Comparison of ENCODE assay signal across 8 cellular contexts in genomic region chr17:42193216-42194132, GRCh38. TPM values are rescaled to one million over a fixed set of nuclear protein-coding genes. Genes with fewer than 3 reads are reported as not detected.
DNase-seq lines count a peak whose midpoint lies in the region; ATAC-seq, FAIRE-seq and TF ChIP-seq lines count a peak whose summit lies in the region.

No MANE protein-coding gene starts in this region.

- H3K9me2 ChIP-seq in Karpas-422 (replicated peaks; ENCODE audit: insufficient read depth, low read length) = no peaks in the 10 kb centered on the region

- H3K27me3 ChIP-seq in BJ (ENCODE audit: control insufficient read depth, insufficient read depth, low read length) = no peaks in the 10 kb centered on the region
- no peaks in the 10 kb centered on the region for H3K27me3 ChIP-seq in Karpas-422 (ENCODE audit: low read length)

- H3K36me3 Mint-ChIP-seq in dendritic cell treated with granulocyte-macrophage colony-stimulating factor and Interleukin-4, amounts not matched to agents 40 ng/mL and 50 ng/mL, for 4 days (ENCODE audit: low read depth) = peaks cover 50% of the 10 kb centered on the region
- H3K36me3 Mint-ChIP-seq in nephron (ENCODE audit: low read depth) = no peaks in the 10 kb centered on the region

- POLR2A ChIA-PET in BJ (lab: Charles Lee) = no interaction called here

- TF ChIP-seq POLR2A in GM12892 (IDR thresholded peaks at IDR 0.05; ENCODE audit: low read depth, low read length) = no peak

- peak overlapping the region; percentile 99 for H3K27ac Mint-ChIP-seq in dendritic cell treated with granulocyte-macrophage colony-stimulating factor and Interleukin-4, amounts not matched to agents 40 ng/mL and 50 ng/mL, for 4 days
- H3K27ac Mint-ChIP-seq in nephron = peak overlapping the region in 2 of 3 experiments; percentile 57 to 77

- intact Hi-C loops in dendritic cell treated with granulocyte-macrophage colony-stimulating factor and Interleukin-4, amounts not matched to agents 40 ng/mL and 50 ng/mL, for 4 days (cut with micrococcal nuclease) = no loop called here

- H3K36me3 ChIP-seq in BJ (ENCODE audit: control insufficient read depth, insufficient read depth, low read length) (no peaks in the 10 kb centered on the region), Karpas-422 (ENCODE audit: insufficient read depth, low read length) (no peaks in the 10 kb centered on the region)

- peaks cover 55% of the 10 kb centered on the region for H3K4me1 Mint-ChIP-seq in dendritic cell treated with granulocyte-macrophage colony-stimulating factor and Interleukin-4, amounts not matched to agents 40 ng/mL and 50 ng/mL, for 4 days (ENCODE audit: low read depth)
- peaks cover 10% of the 10 kb centered on the region for H3K4me1 Mint-ChIP-seq in nephron

- no peaks in the 10 kb centered on the region for H4K20me1 ChIP-seq in Karpas-422 (ENCODE audit: insufficient read depth, low read depth, low read length)

- ATAC-seq in HG02938 (IDR thresholded peaks at IDR 0.05; ENCODE audit: unreplicated experiment) = no peak

- H3K9me3 ChIP-seq in Karpas-422 (ENCODE audit: low read length) = no peaks in the 10 kb centered on the region

- H3K9ac ChIP-seq in Karpas-422 (ENCODE audit: low read length) = peak overlapping the region; percentile 75

- 0 out of 2 replicates have a peak overlapping the region, but pooled peaks have one; percentile 16 for H3K27ac ChIP-seq in Karpas-422 (ENCODE audit: low read length)

- H3K9me3 Mint-ChIP-seq in dendritic cell treated with granulocyte-macrophage colony-stimulating factor and Interleukin-4, amounts not matched to agents 40 ng/mL and 50 ng/mL, for 4 days = no peaks in the 10 kb centered on the region
- H3K9me3 Mint-ChIP-seq in nephron = no peaks in the 10 kb centered on the region

- H3K4me3 ChIP-seq in BJ (ENCODE audit: low read depth, low read length) (peak overlapping the region; percentile 65), Karpas-422 (ENCODE audit: low read length) (peak overlapping the region; percentile 70)

- no peaks in the 10 kb centered on the region for H3K79me2 ChIP-seq in Karpas-422 (ENCODE audit: low read length)

- H3K4me2 ChIP-seq in Karpas-422 (ENCODE audit: low read depth, low read length, poor library complexity, severe bottlenecking) = peak overlapping the region; percentile 74

- H3K27me3 Mint-ChIP-seq in dendritic cell treated with granulocyte-macrophage colony-stimulating factor and Interleukin-4, amounts not matched to agents 40 ng/mL and 50 ng/mL, for 4 days = no peaks in the 10 kb centered on the region
- H3K27me3 Mint-ChIP-seq in nephron (ENCODE audit: low read depth) = no peaks in the 10 kb centered on the region

- peak overlapping the region; percentile 93 for H3K4me3 Mint-ChIP-seq in dendritic cell treated with granulocyte-macrophage colony-stimulating factor and Interleukin-4, amounts not matched to agents 40 ng/mL and 50 ng/mL, for 4 days
- H3K4me3 Mint-ChIP-seq in nephron = peak overlapping the region; percentile 85 to 94 (median 93)

- CTCF ChIA-PET in BJ (lab: Yijun Ruan, JAX) = interaction anchor here (1.7 to 3.8 kb wide), 2 partner anchors 9 to 29 kb away, joined by 7 to 35 read pairs; partner anchors contain the start of gene HCRT

- DNase-seq in BJ (ENCODE audit: low read depth) = no peak
- peak; percentile 58 for DNase-seq in Karpas-422
- no peak for DNase-seq in NCI-H146 treated with DMSO at 0.1 percent for 48 hours (lab: John Stamatoyannopoulos, UW; ENCODE audit: unreplicated experiment)
- no peak for DNase-seq in activated CD8-positive, alpha-beta memory T cell treated with anti-CD3 and anti-CD28 coated beads for 24 hours
- no peak for DNase-seq in GM12892 (ENCODE audit: insufficient read length)

- peak overlapping the region; percentile 46; the same call in 1 of the 2 replicates for H2AFZ ChIP-seq in Karpas-422 (ENCODE audit: low read length)

- TF ChIP-seq CTCF in BJ (IDR thresholded peaks at IDR 0.05; ENCODE audit: insufficient read depth, low read depth, low read length) = no peak
- TF ChIP-seq CTCF in nephron (IDR thresholded peaks at IDR 0.05; ENCODE audit: unreplicated experiment in 3 of 3) = no peak

- FAIRE-seq in GM12892 (lab: Jason Lieb, UNC) = no peak

- H3K4me1 ChIP-seq in Karpas-422 (ENCODE audit: low read length) = peaks cover 15% of the 10 kb centered on the region

RNA-seq across cellular contexts. Expression of gene GHDC, which starts 0.8 kb away (rescaled TPM):
- polyA plus RNA-seq in BJ (2011; rRNA removed) = 9.0 and 16.5 TPM in 2 replicates
- 5.5 and 5.9 TPM in 2 replicates for polyA minus RNA-seq in BJ (2011; rRNA and poly(A)+ RNA removed)
- 14.9 and 28.8 TPM in 2 replicates for total RNA-seq in Karpas-422 (2014; rRNA removed; shearing (Covaris generic); ENCODE audit: low replicate concordance)
- 9.5 TPM for polyA plus RNA-seq in GM12892 (2012; ENCODE audit: missing spikeins)

RNA-seq across cellular contexts. Expression of gene HCRT, which starts 8.2 kb away (rescaled TPM):
- polyA plus RNA-seq in BJ (2011; rRNA removed) = not detected in 2 replicates
- not detected in 2 replicates for polyA minus RNA-seq in BJ (2011; rRNA and poly(A)+ RNA removed)
- total RNA-seq in Karpas-422 (2014; rRNA removed; shearing (Covaris generic); ENCODE audit: low replicate concordance) = not detected in 2 replicates
- not detected for polyA plus RNA-seq in GM12892 (2012; ENCODE audit: missing spikeins)

RNA-seq across cellular contexts. Expression of gene KCNH4, which starts 12.5 kb away (rescaled TPM):
- polyA plus RNA-seq in BJ (2011; rRNA removed) = 0.02 and 0.07 TPM in 2 replicates
- 0.05 TPM in 1 of 2 replicates, not detected in the other for polyA minus RNA-seq in BJ (2011; rRNA and poly(A)+ RNA removed)
- 0.04 TPM in 1 of 2 replicates, not detected in the other for total RNA-seq in Karpas-422 (2014; rRNA removed; shearing (Covaris generic); ENCODE audit: low replicate concordance)
- polyA plus RNA-seq in GM12892 (2012; ENCODE audit: missing spikeins) = 0.59 TPM

RNA-seq across cellular contexts. Expression of gene RAB5C, which starts 38.7 kb away (rescaled TPM):
- polyA plus RNA-seq in BJ (2011; rRNA removed) = 179 and 239 TPM in 2 replicates
- polyA minus RNA-seq in BJ (2011; rRNA and poly(A)+ RNA removed) = 42.7 and 50.5 TPM in 2 replicates
- 56.9 and 59.5 TPM in 2 replicates for total RNA-seq in Karpas-422 (2014; rRNA removed; shearing (Covaris generic); ENCODE audit: low replicate concordance)
- polyA plus RNA-seq in GM12892 (2012; ENCODE audit: missing spikeins) = 34.2 TPM
